In genomic region chr22:46025973-46026906, GRCh38 we compare ENCODE assay signal across 11 cellular contexts. TPM values are rescaled to one million over a fixed set of nuclear protein-coding genes. Genes with fewer than 3 reads are reported as not detected.
DNase-seq lines count a peak whose midpoint lies in the region; ATAC-seq and TF ChIP-seq lines count a peak whose summit lies in the region.
"Had no signal": no experiment of that assay in that cellular context is flagged by ENCODE, and none has a peak within 500 bp of the region (broad histone marks: within the 10 kb centered on the region; RNA-seq: fewer than 3 reads in every experiment).

No MANE protein-coding gene starts in this region.

- no peak for ATAC-seq in PC-3
- no peak for ATAC-seq in central memory CD8-positive, alpha-beta T cell (replicated peaks; ENCODE audit: extremely low read depth, poor library complexity, severe bottlenecking)
- ATAC-seq in memory B cell (ENCODE audit: low read depth): no peak
- ATAC-seq in stimulated activated effector memory CD8-positive, alpha-beta T cell treated with anti-CD3 and anti-CD28 coated beads, Interleukin-12 subunit alpha, Interleukin-12 subunit beta, amount 100 ng/mL, for 72 hours: no peak
- no peak for ATAC-seq in GM18511 (IDR thresholded peaks at IDR 0.05; ENCODE audit: unreplicated experiment)
- ATAC-seq: GM12878 had no signal

- peak overlapping the region; percentile 74; the same call in 1 of the 2 replicates for H2AFZ ChIP-seq in PC-3 (ENCODE audit: low read length)

- H3K4me3 ChIP-seq in PC-3 (ENCODE audit: low read length) (no peak overlapping the region), thyroid gland (replicated peaks in 1 of 3) (no peak overlapping the region)
- H3K4me3 ChIP-seq: GM12878 had no signal

- peaks cover 51% of the 10 kb centered on the region for H3K27me3 Mint-ChIP-seq in central memory CD8-positive, alpha-beta T cell
- peaks cover 21% of the 10 kb centered on the region for H3K27me3 Mint-ChIP-seq in memory B cell

- no peaks in the 10 kb centered on the region for H3F3A ChIP-seq in PC-3 (ENCODE audit: low read length, unreplicated experiment)

- H3K9me3 Mint-ChIP-seq in central memory CD8-positive, alpha-beta T cell: no peaks in the 10 kb centered on the region
- H3K9me3 Mint-ChIP-seq in memory B cell: no peaks in the 10 kb centered on the region
- H3K9me3 Mint-ChIP-seq in stimulated activated effector memory CD8-positive, alpha-beta T cell treated with anti-CD3 and anti-CD28 coated beads, Interleukin-12 subunit alpha, Interleukin-12 subunit beta, amount 100 ng/mL, for 72 hours: no peaks in the 10 kb centered on the region

- H3K4me3 Mint-ChIP-seq in central memory CD8-positive, alpha-beta T cell: no peak overlapping the region
- H3K4me3 Mint-ChIP-seq in memory B cell: peak overlapping the region; percentile 65
- no peak overlapping the region for H3K4me3 Mint-ChIP-seq in stimulated activated effector memory CD8-positive, alpha-beta T cell treated with anti-CD3 and anti-CD28 coated beads, Interleukin-12 subunit alpha, Interleukin-12 subunit beta, amount 100 ng/mL, for 72 hours

- intact Hi-C loops in PC-3 (cut with micrococcal nuclease) (no loop called here), thyroid gland (cut with DNase I) (no loop called here)

- TF ChIP-seq CTCF in PC-3 (conservative IDR thresholded peaks at IDR 0.05; ENCODE audit: low read depth, low read length) (no peak), thyroid gland (IDR thresholded peaks at IDR 0.05) (no peak)

- TF ChIP-seq POLR2A in thyroid gland (IDR thresholded peaks at IDR 0.05): no peak

- CTCF ChIA-PET in PC-3 (lab: Charles Lee): no interaction called here

- H3K27ac ChIP-seq in PC-3 (ENCODE audit: low read length) (no peak overlapping the region), thyroid gland (peak overlapping the region in 1 of 3 donors; percentile 64)

- no peaks in the 10 kb centered on the region for H3K9me2 ChIP-seq in PC-3 (replicated peaks; ENCODE audit: low read length)

- POLR2A ChIA-PET in PC-3 (lab: Charles Lee; ENCODE audit: unreplicated experiment): no interaction called here

- H3K27ac Mint-ChIP-seq in central memory CD8-positive, alpha-beta T cell (ENCODE audit: low read depth): peak overlapping the region; percentile 62
- no peak overlapping the region for H3K27ac Mint-ChIP-seq in memory B cell
- peak overlapping the region; percentile 15 for H3K27ac Mint-ChIP-seq in stimulated activated effector memory CD8-positive, alpha-beta T cell treated with anti-CD3 and anti-CD28 coated beads, Interleukin-12 subunit alpha, Interleukin-12 subunit beta, amount 100 ng/mL, for 72 hours

- no peaks in the 10 kb centered on the region for H3K79me2 ChIP-seq in PC-3 (ENCODE audit: low read length)

- H3K9me3 ChIP-seq in PC-3 (ENCODE audit: low read length) (no peaks in the 10 kb centered on the region), thyroid gland (no peaks in the 10 kb centered on the region)

- H3K36me3 ChIP-seq in PC-3 (ENCODE audit: low read depth, low read length): no peaks in the 10 kb centered on the region
- no peaks in the 10 kb centered on the region for H3K36me3 ChIP-seq in thyroid gland

- no peak overlapping the region for H3K9ac ChIP-seq in PC-3 (ENCODE audit: low read length)

- H3K36me3 Mint-ChIP-seq in central memory CD8-positive, alpha-beta T cell (ENCODE audit: insufficient read depth): peaks cover 1% of the 10 kb centered on the region
- peaks cover 2% of the 10 kb centered on the region for H3K36me3 Mint-ChIP-seq in memory B cell
- no peaks in the 10 kb centered on the region for H3K36me3 Mint-ChIP-seq in stimulated activated effector memory CD8-positive, alpha-beta T cell treated with anti-CD3 and anti-CD28 coated beads, Interleukin-12 subunit alpha, Interleukin-12 subunit beta, amount 100 ng/mL, for 72 hours

- DNase-seq in PC-3: no peak
- DNase-seq in central memory CD8-positive, alpha-beta T cell (ENCODE audit: low spot score in 2 of 2): no peak
- DNase-seq in memory B cell (ENCODE audit: low spot score in 2 of 2): no peak
- DNase-seq in stimulated activated effector memory CD8-positive, alpha-beta T cell treated with anti-CD3 and anti-CD28 coated beads, Interleukin-12 subunit alpha, Interleukin-12 subunit beta, amount 100 ng/mL, for 72 hours (ENCODE audit: low spot score in 2 of 2): no peak
- DNase-seq in AG08396 (ENCODE audit: low spot score): no peak
- no peak for DNase-seq in D341Med (ENCODE audit: low spot score)
- DNase-seq in thyroid gland: no peak
- DNase-seq: activated CD4-positive, CD25-positive, alpha-beta regulatory T cell treated with anti-CD3 and anti-CD28 coated beads, Interleukin-2, amount 50 U/mL, for 72 hours; NCI-H1694 had no signal

- no TSS peak for BruUV-seq in PC-3 (replicated peaks; lab: Mats Ljungman, UMichigan)

- peak overlapping the region; percentile 77 for H3K4me2 ChIP-seq in PC-3 (ENCODE audit: low read length)

- WGBS in thyroid gland, 2 donors: 96% methylated on average over 13 to 17 of the region's 17 CpGs

- peaks cover 7% of the 10 kb centered on the region for H3K4me1 Mint-ChIP-seq in central memory CD8-positive, alpha-beta T cell
- peaks cover 13% of the 10 kb centered on the region for H3K4me1 Mint-ChIP-seq in memory B cell
- H3K4me1 Mint-ChIP-seq in stimulated activated effector memory CD8-positive, alpha-beta T cell treated with anti-CD3 and anti-CD28 coated beads, Interleukin-12 subunit alpha, Interleukin-12 subunit beta, amount 100 ng/mL, for 72 hours: no peaks in the 10 kb centered on the region

- H3K4me1 ChIP-seq in PC-3 (ENCODE audit: insufficient read depth, low read length) (peaks cover 13% of the 10 kb centered on the region), thyroid gland (peaks cover 4 to 14% of the 10 kb centered on the region in 2 donors)

- no peaks in the 10 kb centered on the region for H4K20me1 ChIP-seq in PC-3 (ENCODE audit: low read length)

- no peaks in the 10 kb centered on the region for H3K27me3 ChIP-seq in PC-3 (ENCODE audit: low read length)
- H3K27me3 ChIP-seq in thyroid gland: no peaks in the 10 kb centered on the region

RNA-seq across cellular contexts. Expression of gene WNT7B, which starts 49.3 kb away (rescaled TPM):
- 42.0 and 73.1 TPM in 2 replicates for total RNA-seq in PC-3 (2014; rRNA removed)
- total RNA-seq in thyroid gland: 1 to 10 TPM in 2 of 4 donors, under 1 TPM in 1, not detected in 1; 0.83 to 4.3 (median 2.5) TPM
- total RNA-seq: GM12878 had no signal
